Comparison of ENCODE assay signal across 8 cellular contexts in the genomic region with DNA sequence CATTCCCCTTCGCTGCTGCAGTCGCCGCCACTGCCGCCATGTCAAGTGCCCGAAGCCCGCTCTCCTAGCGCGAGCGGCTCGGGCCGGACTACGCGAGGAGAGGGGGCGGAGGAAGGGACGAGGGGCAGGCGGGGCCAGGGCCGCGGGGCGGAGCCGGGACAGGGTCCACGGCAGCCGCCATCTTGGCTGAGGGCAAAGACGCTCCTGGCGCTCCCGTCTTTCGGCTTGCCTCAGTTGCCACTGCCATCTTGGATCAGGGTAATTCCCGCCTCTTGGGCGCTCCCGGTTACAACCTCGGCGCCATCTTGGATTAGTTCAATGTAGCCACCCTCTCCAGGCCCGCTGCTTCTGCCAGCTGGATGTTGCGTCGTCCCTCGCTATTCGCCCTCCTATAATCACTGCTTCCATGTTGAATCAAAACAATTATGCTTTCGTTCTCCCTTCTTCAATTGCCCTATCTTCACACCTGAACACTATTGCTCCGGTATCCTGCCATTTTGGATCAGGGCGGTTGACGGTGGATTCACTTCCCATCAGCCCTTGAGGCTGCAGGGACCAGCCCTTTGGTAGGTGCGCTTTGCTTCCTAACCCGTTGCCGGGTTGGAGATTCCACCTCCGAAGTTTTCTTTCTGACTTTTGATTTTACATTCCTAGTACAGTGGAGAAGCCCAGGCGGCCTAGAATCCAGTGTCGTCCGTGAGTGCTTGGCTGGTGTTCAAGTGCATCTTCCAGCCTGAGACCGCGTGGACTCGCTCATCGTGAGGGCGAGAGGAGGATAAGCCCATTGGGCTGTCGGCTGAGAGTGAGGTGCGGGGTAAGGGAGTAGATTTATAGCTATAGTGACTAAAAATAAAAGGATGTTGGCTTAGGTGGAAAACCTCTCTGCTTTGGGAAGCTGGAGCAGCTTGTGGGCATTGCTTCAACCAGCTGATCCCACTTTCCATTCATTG. TPM values are rescaled to one million over a fixed set of nuclear protein-coding genes. Genes with fewer than 3 reads are reported as not detected.
DNase-seq lines count a peak whose midpoint lies in the region; ATAC-seq and TF ChIP-seq lines count a peak whose summit lies in the region.

A gene with protein sequence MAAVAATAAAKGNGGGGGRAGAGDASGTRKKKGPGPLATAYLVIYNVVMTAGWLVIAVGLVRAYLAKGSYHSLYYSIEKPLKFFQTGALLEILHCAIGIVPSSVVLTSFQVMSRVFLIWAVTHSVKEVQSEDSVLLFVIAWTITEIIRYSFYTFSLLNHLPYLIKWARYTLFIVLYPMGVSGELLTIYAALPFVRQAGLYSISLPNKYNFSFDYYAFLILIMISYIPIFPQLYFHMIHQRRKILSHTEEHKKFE (minus strand): TSS at position 66 of the 950 bp plus-strand sequence. CDS start 26 bp downstream, at position 40.

- H3K9me3 ChIP-seq in left ventricle myocardium inferior (replicated peaks): peaks cover 3% of the 10 kb centered on the region

- intact Hi-C loops in left ventricle myocardium inferior (cut with micrococcal nuclease): no loop called here

- peaks cover 27% of the 10 kb centered on the region for H3K36me3 Mint-ChIP-seq in T-helper 1 cell treated with Interleukin-12 subunit alpha and Interleukin-12 subunit beta and Interleukin-4 antibody, amounts not matched to agents 30 μg/mL and 1 μg/mL, for 36 hours (ENCODE audit: low read depth)
- peaks cover 25% of the 10 kb centered on the region for H3K36me3 Mint-ChIP-seq in progenitor cell of endocrine pancreas (ENCODE audit: insufficient read depth)

- peak; percentile 94 for DNase-seq in GM13977 (ENCODE audit: low spot score)
- DNase-seq in NCI-H1694 (lab: John Stamatoyannopoulos, UW): peak; percentile 98
- peak; percentile 92 for DNase-seq in amniotic stem cell (lab: John Stamatoyannopoulos, UW)
- DNase-seq in left ventricle myocardium inferior: peak; percentile 96
- peak; percentile 96 for DNase-seq in progenitor cell of endocrine pancreas (ENCODE audit: low spot score, unreplicated experiment)
- peak; percentile 97 for DNase-seq in ureter (ENCODE audit: low spot score)

- in situ Hi-C loops in GM13977 (cut with MboI; ENCODE audit: low pct_unique_long_range_greater_than_20kb, low sequenced_read_pairs, unreplicated experiment): no loop called here

- peaks cover 21% of the 10 kb centered on the region for H3K4me1 Mint-ChIP-seq in T-helper 1 cell treated with Interleukin-12 subunit alpha and Interleukin-12 subunit beta and Interleukin-4 antibody, amounts not matched to agents 30 μg/mL and 1 μg/mL, for 36 hours (ENCODE audit: low read depth)
- peaks cover 31% of the 10 kb centered on the region for H3K4me1 Mint-ChIP-seq in progenitor cell of endocrine pancreas (ENCODE audit: low read depth)

- H3K9me3 Mint-ChIP-seq in T-helper 1 cell treated with Interleukin-12 subunit alpha and Interleukin-12 subunit beta and Interleukin-4 antibody, amounts not matched to agents 30 μg/mL and 1 μg/mL, for 36 hours: peaks cover 15% of the 10 kb centered on the region
- peaks cover 5% of the 10 kb centered on the region for H3K9me3 Mint-ChIP-seq in progenitor cell of endocrine pancreas (ENCODE audit: low read depth)

- peaks cover 38% of the 10 kb centered on the region for H3K4me1 ChIP-seq in left ventricle myocardium inferior

- TF ChIP-seq CTCF in GM13977 (IDR thresholded peaks at IDR 0.05; ENCODE audit: extremely low read depth, insufficient read depth, missing control alignments): no peak
- TF ChIP-seq CTCF in left ventricle myocardium inferior (IDR thresholded peaks at IDR 0.05; ENCODE audit: borderline replicate concordance): no peak
- no peak for TF ChIP-seq CTCF in progenitor cell of endocrine pancreas (IDR thresholded peaks at IDR 0.05; ENCODE audit: unreplicated experiment)

- peak within 1 kb of the TSS; percentile 75 for H3K27ac Mint-ChIP-seq in T-helper 1 cell treated with Interleukin-12 subunit alpha and Interleukin-12 subunit beta and Interleukin-4 antibody, amounts not matched to agents 30 μg/mL and 1 μg/mL, for 36 hours
- H3K27ac Mint-ChIP-seq in progenitor cell of endocrine pancreas: peak within 1 kb of the TSS; percentile 92

- peaks cover 19% of the 10 kb centered on the region for H3K36me3 ChIP-seq in left ventricle myocardium inferior

- H3K27me3 ChIP-seq in left ventricle myocardium inferior (ENCODE audit: low read depth): no peaks in the 10 kb centered on the region

- peak within 1 kb of the TSS; percentile 97 for H3K4me3 ChIP-seq in left ventricle myocardium inferior

- H3K27ac ChIP-seq in left ventricle myocardium inferior (replicated peaks): peak within 1 kb of the TSS; percentile 98

- no peaks in the 10 kb centered on the region for H3K27me3 Mint-ChIP-seq in T-helper 1 cell treated with Interleukin-12 subunit alpha and Interleukin-12 subunit beta and Interleukin-4 antibody, amounts not matched to agents 30 μg/mL and 1 μg/mL, for 36 hours (ENCODE audit: low read depth)
- H3K27me3 Mint-ChIP-seq in progenitor cell of endocrine pancreas: no peaks in the 10 kb centered on the region

- ATAC-seq in HG02884 (IDR thresholded peaks at IDR 0.05; ENCODE audit: unreplicated experiment): peak; percentile 92

- H3K4me3 Mint-ChIP-seq in T-helper 1 cell treated with Interleukin-12 subunit alpha and Interleukin-12 subunit beta and Interleukin-4 antibody, amounts not matched to agents 30 μg/mL and 1 μg/mL, for 36 hours: peak within 1 kb of the TSS; percentile 84
- H3K4me3 Mint-ChIP-seq in progenitor cell of endocrine pancreas (ENCODE audit: low read depth): no peak within 1 kb of the TSS

RNA-seq across cellular contexts. Expression of the gene that starts here (rescaled TPM):
- total RNA-seq in left ventricle myocardium inferior (8.1 TPM), progenitor cell of endocrine pancreas (54.4 and 57.6 TPM in 2 replicates), ureter (20.6 TPM)

Comparison
In these comparisons a context has a peak if more than half of its experiments do, and no peak if none do; other contexts are left out.
1. Peak in every context shown above with its lines: DNase-seq, ATAC-seq, H3K4me3 ChIP-seq and H3K27ac ChIP-seq.